Comparison of ENCODE assay signal across 8 cellular contexts in the genomic region with DNA sequence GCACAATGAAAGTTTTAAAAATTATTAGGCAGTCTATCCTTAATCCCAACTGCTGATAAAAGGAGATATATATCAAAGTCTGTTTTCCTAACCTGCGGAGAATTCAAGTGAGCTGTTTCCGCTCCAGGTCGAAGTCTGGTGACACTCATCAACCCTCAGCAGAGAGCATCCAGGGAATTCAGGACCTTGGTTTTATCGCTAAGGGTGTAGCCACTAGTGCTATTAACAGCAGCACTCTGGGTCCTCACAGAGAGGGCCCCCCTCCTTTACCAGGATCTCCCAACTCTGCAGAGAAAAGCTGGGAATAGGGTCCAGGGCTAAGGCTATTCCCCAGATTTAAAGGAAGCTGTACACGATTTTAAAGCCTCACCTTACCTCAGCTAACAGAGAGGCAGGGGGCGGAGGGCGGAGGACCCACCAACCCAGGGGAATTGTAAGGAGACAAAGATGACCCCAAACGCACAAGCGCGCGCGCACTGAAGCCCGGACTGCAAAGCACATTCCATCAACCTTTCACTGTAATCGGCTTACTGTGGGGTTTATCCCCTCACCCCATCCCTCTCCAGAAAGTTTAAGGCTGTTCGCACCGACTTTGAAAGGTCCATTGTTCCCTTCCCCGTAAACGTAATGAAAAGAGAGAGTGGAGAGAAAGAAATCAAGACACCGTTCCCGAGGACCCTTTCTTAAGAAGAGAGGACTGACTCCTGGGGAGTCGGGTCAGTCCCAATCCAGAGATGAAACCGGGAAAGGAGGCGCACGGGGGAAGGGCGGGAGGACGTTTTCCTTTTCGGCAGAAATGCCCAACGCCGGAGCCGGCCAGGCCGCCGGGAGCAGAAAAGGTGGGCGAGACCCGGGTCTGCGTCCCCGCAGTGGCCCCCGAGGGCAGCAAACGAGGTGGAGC. TPM values are rescaled to one million over a fixed set of nuclear protein-coding genes. Genes with fewer than 3 reads are reported as not detected.
DNase-seq lines count a peak whose midpoint lies in the region; ATAC-seq and TF ChIP-seq lines count a peak whose summit lies in the region.

No MANE protein-coding gene starts in this region.

- H3K4me3 ChIP-seq in A673 (ENCODE audit: low read depth, low read length, poor library complexity, severe bottlenecking) (peak overlapping the region; percentile 74), HFF-Myc (replicated peaks; ENCODE audit: low read depth, low read length) (peak overlapping the region; percentile 92)

- intact Hi-C loops in A673 (cut with micrococcal nuclease; ENCODE audit: unreplicated experiment), result loop anchor here (5.0 kb wide), 1 partner anchor 145 kb away; the partner anchor contains the start of genes ABHD17B and C9orf85

- no peaks in the 10 kb centered on the region for H3K9me3 ChIP-seq in A673 (ENCODE audit: low read depth, low read length, poor library complexity, severe bottlenecking)

- DNase-seq in A673 (ENCODE audit: low spot score) (peak; percentile 51), HFF-Myc (ENCODE audit: extremely low read depth, low read depth) (no peak), glutamatergic neuron (peak; percentile 71), progenitor cell of endocrine pancreas (ENCODE audit: low spot score, unreplicated experiment) (no peak), GM13977 (ENCODE audit: low spot score) (no peak), DMS79 treated with DMSO at 0.1 percent for 48 hours (lab: John Stamatoyannopoulos, UW) (no peak), SKM-1 treated with dmso at 0.1 percent for 144 hours (lab: John Stamatoyannopoulos, UW; ENCODE audit: unreplicated experiment) (no peak)

- no peak for ATAC-seq in activated T-helper 17 cell treated with anti-CD3 and anti-CD28 coated beads, Interleukin-2, amount 50 U/mL, for 72 hours (replicated peaks)

- H3K36me3 ChIP-seq in A673 (ENCODE audit: insufficient read depth, low read length, poor library complexity, severe bottlenecking), result no peaks in the 10 kb centered on the region

- peaks cover 52% of the 10 kb centered on the region for H3K4me1 ChIP-seq in A673 (ENCODE audit: insufficient read depth, low read length, poor library complexity, severe bottlenecking)

- H3K27ac ChIP-seq in A673 (ENCODE audit: low read depth, low read length, poor library complexity, severe bottlenecking), result peak overlapping the region; percentile 86

- peaks cover 29% of the 10 kb centered on the region for H3K4me1 Mint-ChIP-seq in activated T-helper 17 cell treated with anti-CD3 and anti-CD28 coated beads, Interleukin-2, amount 50 U/mL, for 72 hours
- H3K4me1 Mint-ChIP-seq in glutamatergic neuron (ENCODE audit: low read depth, unreplicated experiment) (peaks cover 26% of the 10 kb centered on the region), progenitor cell of endocrine pancreas (ENCODE audit: low read depth) (peaks cover 41% of the 10 kb centered on the region)

- in situ Hi-C loops in GM13977 (cut with MboI; ENCODE audit: low pct_unique_long_range_greater_than_20kb, low sequenced_read_pairs, unreplicated experiment), result loop anchor here (25.0 kb wide), 1 partner anchor 480 kb away; no protein-coding TSS in a partner anchor

- no peaks in the 10 kb centered on the region for H3K27me3 ChIP-seq in A673 (replicated peaks; ENCODE audit: insufficient read depth, low read depth, low read length, poor library complexity)

- peak overlapping the region; percentile 99 for H3K27ac Mint-ChIP-seq in activated T-helper 17 cell treated with anti-CD3 and anti-CD28 coated beads, Interleukin-2, amount 50 U/mL, for 72 hours
- peak overlapping the region; percentile 99 for H3K27ac Mint-ChIP-seq in glutamatergic neuron (ENCODE audit: unreplicated experiment)
- H3K27ac Mint-ChIP-seq in progenitor cell of endocrine pancreas, result peak overlapping the region; percentile 96

- H3K4me3 Mint-ChIP-seq in activated T-helper 17 cell treated with anti-CD3 and anti-CD28 coated beads, Interleukin-2, amount 50 U/mL, for 72 hours, result peak overlapping the region; percentile 91
- H3K4me3 Mint-ChIP-seq in glutamatergic neuron (ENCODE audit: unreplicated experiment) (peak overlapping the region; percentile 92), progenitor cell of endocrine pancreas (ENCODE audit: low read depth) (peak overlapping the region; percentile 98)

- TSS peak; percentile 32 for BruUV-seq in A673 (replicated peaks; lab: Mats Ljungman, UMichigan)

- TF ChIP-seq CTCF in A673 (conservative IDR thresholded peaks at IDR 0.05; ENCODE audit: low read depth, low read length) (no peak), HFF-Myc (IDR thresholded peaks at IDR 0.05; ENCODE audit: low read depth, low read length, missing control alignments) (no peak), glutamatergic neuron (IDR thresholded peaks at IDR 0.05; ENCODE audit: partially characterized antibody, unreplicated experiment) (no peak), progenitor cell of endocrine pancreas (IDR thresholded peaks at IDR 0.05; ENCODE audit: unreplicated experiment) (no peak), GM13977 (IDR thresholded peaks at IDR 0.05; ENCODE audit: extremely low read depth, insufficient read depth, missing control alignments) (no peak)

- CTCF ChIA-PET in A673 (lab: Charles Lee), result interaction anchor here (0.5 kb wide), 1 partner anchor 500 kb away, joined by 3 read pairs; no protein-coding TSS in a partner anchor

- H3K27me3 Mint-ChIP-seq in activated T-helper 17 cell treated with anti-CD3 and anti-CD28 coated beads, Interleukin-2, amount 50 U/mL, for 72 hours, result no peaks in the 10 kb centered on the region
- H3K27me3 Mint-ChIP-seq in glutamatergic neuron (ENCODE audit: unreplicated experiment) (peaks cover 9% of the 10 kb centered on the region), progenitor cell of endocrine pancreas (peaks cover 14% of the 10 kb centered on the region)

- POLR2A ChIA-PET in A673 (lab: Charles Lee; ENCODE audit: low non-redundant PET), result interaction anchor here (0.7 to 1.1 kb wide), 2 partner anchors 84 to 85 kb away, joined by 4 read pairs; no protein-coding TSS in a partner anchor

- H3K36me3 Mint-ChIP-seq in activated T-helper 17 cell treated with anti-CD3 and anti-CD28 coated beads, Interleukin-2, amount 50 U/mL, for 72 hours (ENCODE audit: low read depth), result peaks cover 42% of the 10 kb centered on the region
- H3K36me3 Mint-ChIP-seq in glutamatergic neuron (ENCODE audit: unreplicated experiment) (no peaks in the 10 kb centered on the region), progenitor cell of endocrine pancreas (ENCODE audit: insufficient read depth) (no peaks in the 10 kb centered on the region)

- no peaks in the 10 kb centered on the region for H3K9me3 Mint-ChIP-seq in activated T-helper 17 cell treated with anti-CD3 and anti-CD28 coated beads, Interleukin-2, amount 50 U/mL, for 72 hours
- H3K9me3 Mint-ChIP-seq in glutamatergic neuron (ENCODE audit: unreplicated experiment) (peaks cover 9% of the 10 kb centered on the region), progenitor cell of endocrine pancreas (ENCODE audit: low read depth) (no peaks in the 10 kb centered on the region)

RNA-seq across cellular contexts. Expression of gene CEMIP2, which starts 0.6 kb away (rescaled TPM):
- total RNA-seq in A673 (2021) (31.8 and 32.9 TPM in 2 replicates), glutamatergic neuron (ENCODE audit: unreplicated experiment) (122 TPM), progenitor cell of endocrine pancreas (56.7 and 65.1 TPM in 2 replicates)
- 10 to 100 TPM; 75.3 to 89.1 TPM for total RNA-seq in activated T-helper 17 cell treated with anti-CD3 and anti-CD28 coated beads, Interleukin-2, amount 50 U/mL, for 72 hours

Comparison
In these comparisons a context has a peak if more than half of its experiments do, and no peak if none do; other contexts are left out.
1. DNase-seq: peak in A673 (single experiment) and glutamatergic neuron (single experiment); none in HFF-Myc (single experiment), progenitor cell of endocrine pancreas (single experiment), GM13977 (single experiment), DMS79 treated with DMSO at 0.1 percent for 48 hours (single experiment) and SKM-1 treated with dmso at 0.1 percent for 144 hours (single experiment).
2. Peak in every context shown above with its lines, with median percentiles within 50 percentile points of each other: H3K27ac Mint-ChIP-seq and H3K4me3 Mint-ChIP-seq.